In genomic region chr19:31350033-31350692, GRCh38 we compare ENCODE assay signal across 9 cellular contexts. TPM values are rescaled to one million over a fixed set of nuclear protein-coding genes. Genes with fewer than 3 reads are reported as not detected.
A peak's percentile ranks its signal among the peaks of the same experiment; 100 is the strongest.
DNase-seq lines count a peak whose midpoint lies in the region; FAIRE-seq and TF ChIP-seq lines count a peak whose summit lies in the region.
"Had no signal": no experiment of that assay in that cellular context is flagged by ENCODE, and none has a peak within 500 bp of the region (broad histone marks: within the 10 kb centered on the region; RNA-seq: fewer than 3 reads in every experiment).

No MANE protein-coding gene starts in this region.

- H3K23me2 ChIP-seq in H1 (ENCODE audit: low read depth, low read length), result peaks cover 35% of the 10 kb centered on the region; the same call in 1 of the 2 replicates

- no peak overlapping the region; a peak in 1 of 7 replicates for H3K9ac ChIP-seq in H1 (replicated peaks in 1 of 4; ENCODE audit: extremely low read depth in 1 of 4, low read depth in 3 of 4, low read length in 3 of 4)
- peak overlapping the region; percentile 65 for H3K9ac ChIP-seq in muscle layer of colon (ENCODE audit: low read length)

- WGBS in H1 (ENCODE audit: extremely low coverage in 1 of 2, insufficient coverage in 1 of 2, insufficient read length in 1 of 2, insufficient replicate concordance in 2 of 2, low coverage in 1 of 2, low lambda C conversion rate in 2 of 2, missing lambda C conversion rate in 1 of 2), 2 experiments, result 1% methylated on average over 14 of the region's 61 CpGs; no CpG with 5 or more reads in 1 of the 2 experiments

- H3K14ac ChIP-seq in H1 (ENCODE audit: insufficient read length), result no peak overlapping the region

- H3K36me3 ChIP-seq in H1 (ENCODE audit: control insufficient read depth in 2 of 4, insufficient read depth in 4 of 4, low read length in 3 of 4), result no peaks in the 10 kb centered on the region
- no peaks in the 10 kb centered on the region for H3K36me3 ChIP-seq in muscle layer of colon (ENCODE audit: insufficient read depth, low read length)

- no peak overlapping the region for H3K23ac ChIP-seq in H1 (ENCODE audit: insufficient read length)

- no peak for FAIRE-seq in H1 (lab: Jason Lieb, UNC)
- FAIRE-seq: GM18507 had no signal

- no peak for TF ChIP-seq EP300 in H1 (IDR thresholded peaks at IDR 0.05; ENCODE audit: borderline replicate concordance in 1 of 2, low read depth in 2 of 2, low read length in 2 of 2)

- H2BK20ac ChIP-seq in H1 (ENCODE audit: low read length), result no peak overlapping the region

- no peak overlapping the region for H2AK5ac ChIP-seq in H1 (ENCODE audit: low read depth, low read length)

- H2BK120ac ChIP-seq in H1 (replicated peaks; ENCODE audit: low read depth, low read length), result no peak overlapping the region

- no peak overlapping the region; the same call in 1 of the 2 replicates for H2AFZ ChIP-seq in H1 (ENCODE audit: low read length)

- no peak overlapping the region for H4K8ac ChIP-seq in H1 (ENCODE audit: extremely low read depth, insufficient read depth, low read length)

- DNase-seq in AG04450 (ENCODE audit: low read depth, low spot score) (no peak), H1 (ENCODE audit: low read depth in 1 of 2, low spot score in 2 of 2) (peak in 1 of 2 experiments; percentile 73), COR-L47 (lab: John Stamatoyannopoulos, UW) (no peak), superior temporal gyrus (ENCODE audit: extremely low spot score) (no peak), NCI-H1105 (lab: John Stamatoyannopoulos, UW) (no peak)
- DNase-seq in Jurkat, Clone E6-1 (ENCODE audit: low read depth, low spot score), result no peak
- no peak for DNase-seq in stimulated activated CD4-positive, alpha-beta T cell treated with anti-CD3 and anti-CD28 coated beads, Interleukin-2, amount 100 ng/mL, for 24 hours

- no peak overlapping the region for H3K4ac ChIP-seq in H1 (replicated peaks; ENCODE audit: insufficient read length, low read depth, low read length)

- no peak overlapping the region for H4K91ac ChIP-seq in H1 (replicated peaks; ENCODE audit: insufficient read length, low read length)

- no peak overlapping the region for H2BK5ac ChIP-seq in H1 (ENCODE audit: low read depth, low read length)

- no peak overlapping the region for H3K27ac ChIP-seq in AG04450 (ENCODE audit: low read depth, low read length)
- no peak overlapping the region for H3K27ac ChIP-seq in H1 (ENCODE audit: low read depth, low read length)
- peak overlapping the region; percentile 86 for H3K27ac ChIP-seq in muscle layer of colon (ENCODE audit: low read depth, low read length)

- H3K4me2 ChIP-seq in H1 (ENCODE audit: insufficient read depth in 1 of 2, low read depth in 2 of 2, low read length in 2 of 2), result peak overlapping the region; percentile 36 to 51

- TF ChIP-seq CTCF in AG04450 (IDR thresholded peaks at IDR 0.05; ENCODE audit: low read depth, low read length) (no peak), H1 (IDR thresholded peaks at IDR 0.05; ENCODE audit: control extremely low read depth in 1 of 3, insufficient read depth in 1 of 3, low read depth in 1 of 3, low read length in 3 of 3) (no peak)

- CTCF ChIA-PET in AG04450 (lab: Charles Lee), result interaction anchor here (0.6 to 1.2 kb wide), 2 partner anchors 12 to 135 kb away, joined by 3 read pairs; no protein-coding TSS in a partner anchor
- CTCF ChIA-PET in H1 (lab: Charles Lee; ENCODE audit: partially characterized antibody), result interaction anchor here (0.6 kb wide), 1 partner anchor 571 kb away, joined by 3 read pairs; no protein-coding TSS in a partner anchor

- POLR2A ChIA-PET in AG04450 (lab: Yijun Ruan, JAX), result interaction anchor here (0.8 to 1.5 kb wide), 6 partner anchors 10 to 126 kb away, joined by 3 to 5 read pairs (median 3); no protein-coding TSS in a partner anchor
- POLR2A ChIA-PET in H1 (lab: Charles Lee; ENCODE audit: partially characterized antibody), result interaction anchor here (0.6 kb wide), 1 partner anchor 213 kb away, joined by 3 read pairs; no protein-coding TSS in a partner anchor

- no peak overlapping the region for H4K5ac ChIP-seq in H1 (ENCODE audit: insufficient read length, low read depth, low read length)

- peak overlapping the region; percentile 88 for H3K4me3 ChIP-seq in AG04450 (ENCODE audit: low read depth, low read length)
- peak overlapping the region; percentile 48 for H3K4me3 ChIP-seq in Jurkat, Clone E6-1 (ENCODE audit: low read length)
- H3K4me3 ChIP-seq in H1 (ENCODE audit: extremely low read depth in 1 of 4, insufficient read depth in 2 of 4, low read depth in 3 of 4, low read length in 4 of 4), result peak overlapping the region; percentile 40 to 90 (median 58)
- peak overlapping the region; percentile 61 to 75 for H3K4me3 ChIP-seq in muscle layer of colon (ENCODE audit: low read depth in 1 of 2, low read length in 2 of 2)

- H3K18ac ChIP-seq in H1 (ENCODE audit: extremely low read depth, low read length), result no peak overlapping the region; the same call in 1 of the 2 replicates

- H3K56ac ChIP-seq in H1 (replicated peaks; ENCODE audit: insufficient read length, low read depth, low read length), result no peak overlapping the region

- peaks cover 0 to 36% of the 10 kb centered on the region in 2 experiments; a peak in 2 of 4 replicates for H3K79me2 ChIP-seq in H1 (ENCODE audit: control insufficient read depth in 1 of 2, insufficient read depth in 2 of 2, low read length in 2 of 2)

- peaks cover 0 to 15% of the 10 kb centered on the region in 2 experiments for H4K20me1 ChIP-seq in H1 (replicated peaks in 1 of 2; ENCODE audit: control insufficient read depth in 1 of 2, insufficient read depth in 2 of 2, low read length in 2 of 2)

- no peaks in the 10 kb centered on the region for H3K27me3 ChIP-seq in AG04450 (ENCODE audit: control insufficient read depth, insufficient read depth, low read length)
- H3K27me3 ChIP-seq in H1 (replicated peaks in 1 of 4; ENCODE audit: control insufficient read depth in 3 of 4, extremely low read depth in 1 of 4, insufficient read depth in 3 of 4, low read length in 3 of 4), result peaks cover 34 to 67% (median 52%) of the 10 kb centered on the region in 4 experiments; a peak in 6 of 7 replicates
- H3K27me3 ChIP-seq in muscle layer of colon (ENCODE audit: control insufficient read depth in 1 of 2, insufficient read depth in 2 of 2, low read length in 2 of 2), result no peaks in the 10 kb centered on the region

- no peak overlapping the region for H2BK15ac ChIP-seq in H1 (ENCODE audit: low read length)

- no peak for TF ChIP-seq POLR2A in H1 (IDR thresholded peaks at IDR 0.05; ENCODE audit: control extremely low read depth in 1 of 2, low read depth in 2 of 2, low read length in 2 of 2)

- H3K79me1 ChIP-seq in H1 (ENCODE audit: low read depth, low read length), result no peaks in the 10 kb centered on the region

- no peaks in the 10 kb centered on the region; the same call in 1 of the 2 replicates for H3K9me3 ChIP-seq in AG04450 (ENCODE audit: control insufficient read depth, insufficient read depth, low read length)
- H3K9me3 ChIP-seq in H1 (ENCODE audit: insufficient read depth in 2 of 2, low read depth in 1 of 2, low read length in 1 of 2), result no peaks in the 10 kb centered on the region
- H3K9me3 ChIP-seq in muscle layer of colon (ENCODE audit: low read length), result no peaks in the 10 kb centered on the region

- no peak overlapping the region for H2BK12ac ChIP-seq in H1 (ENCODE audit: low read depth, low read length)

- peaks cover 14 to 34% (median 21%) of the 10 kb centered on the region in 4 experiments for H3K4me1 ChIP-seq in H1 (replicated peaks in 1 of 4; ENCODE audit: control insufficient read depth in 3 of 4, insufficient read depth in 4 of 4, low read length in 3 of 4)
- H3K4me1 ChIP-seq in muscle layer of colon (ENCODE audit: insufficient read depth, low read length), result peaks cover 35% of the 10 kb centered on the region

- TF ChIP-seq RAD21 in H1 (IDR thresholded peaks at IDR 0.05 in 1 of 2, conservative IDR thresholded peaks at IDR 0.05 in 1 of 2; ENCODE audit: low read depth in 2 of 2, low read length in 2 of 2), result no peak

TF ChIP-seq in H1, 55 proteins besides CTCF, POLR2A, EP300 and RAD21:
- TF ChIP-seq PHF8 (conservative IDR thresholded peaks at IDR 0.05; ENCODE audit: low read depth, low read length), result no peak
- peak; percentile 64 for TF ChIP-seq KDM4A (IDR thresholded peaks at IDR 0.05; ENCODE audit: low read depth, low read length, severe bottlenecking)
TF ChIP-seq in H1: peak in this region for 1.

RNA-seq across cellular contexts. Expression of gene TSHZ3, which starts 0.9 kb away (rescaled TPM):
- polyA plus RNA-seq in AG04450 (2011; rRNA removed) (10.9 and 15.4 TPM in 2 replicates), H1 (2011; rRNA removed) (3.1 and 3.8 TPM in 2 replicates)
- 28.1 and 30.6 TPM in 2 replicates for polyA minus RNA-seq in AG04450 (2011; rRNA and poly(A)+ RNA removed)
- 3.5 TPM for polyA plus RNA-seq in Jurkat, Clone E6-1 (2012; ENCODE audit: insufficient read depth, insufficient read length)
- total RNA-seq in H1 (2021; fragmentation: NEBNext Ultra II Directional; extraction: Animal tissue kit (Norgen Biotek cat#: 25700)), result 9.3 and 12.3 TPM in 2 replicates
- polyA plus RNA-seq in H1 (2011; cell fraction: cytosol; rRNA removed), result 2.3 TPM
- 10.5 TPM for polyA plus RNA-seq in H1 (2011; cell fraction: nucleus; rRNA removed)
- 5.8 to 7.8 TPM (median 6.4 TPM) in 4 replicates for polyA plus RNA-seq in H1 (2012, experiment 1 of 2)
- polyA plus RNA-seq in H1 (2012, experiment 2 of 2), result 4.2 TPM
- 15.1 TPM for polyA plus RNA-seq in H1 (2013, experiment 1 of 2)
- polyA plus RNA-seq in H1 (2013, experiment 2 of 2), result 14.7 TPM
- 5.5 TPM in 2 replicates for polyA minus RNA-seq in H1 (2011; rRNA and poly(A)+ RNA removed)
- 5.1 TPM for polyA minus RNA-seq in H1 (2011; cell fraction: cytosol; rRNA and poly(A)+ RNA removed)
- 6.6 TPM for polyA minus RNA-seq in H1 (2011; cell fraction: nucleus; rRNA and poly(A)+ RNA removed)
